2 cellular contexts compared by ENCODE assay signal in genomic region chr20:21798384-21798783, GRCh38.
TF ChIP-seq lines count a peak whose summit lies in the region.

No MANE protein-coding gene starts in this region.

TF ChIP-seq in A549, 52 proteins besides CTCF, POLR2A, EP300 and RAD21:
- no peak for TF ChIP-seq JUNB (IDR thresholded peaks at IDR 0.05)
- no peak for TF ChIP-seq MAZ (IDR thresholded peaks at IDR 0.05; ENCODE audit: borderline replicate concordance, low read depth, low read length)
- TF ChIP-seq SREBF2 (IDR thresholded peaks at IDR 0.05) = no peak
- no peak for TF ChIP-seq HOXB13 (CRISPR knock-in tag; IDR thresholded peaks at IDR 0.05; ENCODE audit: low read depth)
- no peak for TF ChIP-seq BCL3 (IDR thresholded peaks at IDR 0.05)
- TF ChIP-seq CBX2 (IDR thresholded peaks at IDR 0.05; ENCODE audit: borderline replicate concordance, low read depth) = no peak
- TF ChIP-seq EHMT2 (IDR thresholded peaks at IDR 0.05; ENCODE audit: low read depth) = no peak
- no peak for TF ChIP-seq FOSL2 (IDR thresholded peaks at IDR 0.05)
- no peak for TF ChIP-seq FOSL2 (CRISPR knock-in tag; IDR thresholded peaks at IDR 0.05)
- no peak for TF ChIP-seq NR3C1 (IDR thresholded peaks at IDR 0.05)
- no peak for TF ChIP-seq HDAC2 (IDR thresholded peaks at IDR 0.05)
- no peak for TF ChIP-seq JUN (IDR thresholded peaks at IDR 0.05)
- TF ChIP-seq EHF (CRISPR knock-in tag; IDR thresholded peaks at IDR 0.05) = no peak
- TF ChIP-seq POLR2AphosphoS2 (conservative IDR thresholded peaks at IDR 0.05; ENCODE audit: low read length) = no peak
- no peak for TF ChIP-seq TFCP2L1 (CRISPR knock-in tag; IDR thresholded peaks at IDR 0.05)
TF ChIP-seq in A549: peak in this region for 0.

TF ChIP-seq in H1, 55 proteins besides CTCF, POLR2A, EP300 and RAD21:
- TF ChIP-seq POLR2AphosphoS5 (IDR thresholded peaks at IDR 0.05; ENCODE audit: low read depth, low read length) (no peak), KDM5A (IDR thresholded peaks at IDR 0.05; ENCODE audit: low read length) (no peak), RFX5 (IDR thresholded peaks at IDR 0.05; ENCODE audit: borderline replicate concordance, low read depth, low read length) (no peak), GTF2F1 (IDR thresholded peaks at IDR 0.05; ENCODE audit: borderline replicate concordance, low read depth, low read length) (no peak), SP4 (IDR thresholded peaks at IDR 0.05; ENCODE audit: low read length) (no peak), SUZ12 (IDR thresholded peaks at IDR 0.05; ENCODE audit: low read length) (no peak)
